12 cellular contexts compared by ENCODE assay signal in the genomic region with DNA sequence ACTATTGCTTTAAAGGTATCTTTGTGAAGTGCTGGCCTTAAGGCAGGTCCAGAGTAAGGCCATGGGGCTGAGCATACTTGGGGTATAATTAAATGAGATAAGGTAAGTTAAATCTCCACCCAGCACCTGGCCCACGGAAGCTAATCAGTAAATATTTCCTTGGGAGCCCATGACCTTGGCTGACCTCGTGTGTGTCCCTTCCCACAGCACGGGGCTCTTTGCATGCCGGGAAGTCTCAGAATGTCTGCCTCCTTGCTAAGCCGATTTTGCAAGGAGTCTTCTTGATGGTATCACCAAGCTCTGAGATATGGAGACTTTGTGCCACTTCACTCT. TPM values are rescaled to one million over a fixed set of nuclear protein-coding genes. Genes with fewer than 3 reads are reported as not detected.
DNase-seq lines count a peak whose midpoint lies in the region; ATAC-seq lines count a peak whose summit lies in the region.
"Had no signal": no experiment of that assay in that cellular context is flagged by ENCODE, and none has a peak within 500 bp of the region (broad histone marks: within the 10 kb centered on the region; RNA-seq: fewer than 3 reads in every experiment).

No MANE protein-coding gene starts in this region.

- H3K9ac ChIP-seq in GM23248: peak overlapping the region; percentile 50
- H3K9ac ChIP-seq in adipocyte (ENCODE audit: low read length): peak overlapping the region; percentile 77
- H3K9ac ChIP-seq in iPS-18a (ENCODE audit: low read length): peak overlapping the region; percentile 55
- H3K9ac ChIP-seq in rectal smooth muscle tissue (ENCODE audit: low read length): no peak overlapping the region
- H3K9ac ChIP-seq: BLaER1 treated with 17β-estradiol and CSF1 and Interleukin-3, amounts not matched to agents 10 nM and 100 nM had no signal

- POLR2A ChIA-PET in naive thymus-derived CD4-positive, alpha-beta T cell (lab: Charles Lee): no interaction called here

- H3K4me1 ChIP-seq in GM23248 (ENCODE audit: insufficient read depth) (peaks cover 47% of the 10 kb centered on the region), adipocyte (ENCODE audit: control insufficient read depth, insufficient read depth, low read length) (peaks cover 74% of the 10 kb centered on the region), iPS-18a (ENCODE audit: control insufficient read depth, low read depth, low read length) (peaks cover 35% of the 10 kb centered on the region), rectal smooth muscle tissue (ENCODE audit: control insufficient read depth, insufficient read depth, low read length) (no peaks in the 10 kb centered on the region)
- H3K4me1 ChIP-seq in naive thymus-derived CD4-positive, alpha-beta T cell (ENCODE audit: control insufficient read depth in 2 of 2, insufficient read depth in 2 of 2, low read length in 2 of 2): no peaks in the 10 kb centered on the region

- H3K9me3 ChIP-seq in GM23248 (ENCODE audit: low read depth): no peaks in the 10 kb centered on the region
- H3K9me3 ChIP-seq in adipocyte (ENCODE audit: control insufficient read depth, low read length): no peaks in the 10 kb centered on the region
- H3K9me3 ChIP-seq in iPS-18a (ENCODE audit: control insufficient read depth, low read depth, low read length): no peaks in the 10 kb centered on the region
- H3K9me3 ChIP-seq in naive thymus-derived CD4-positive, alpha-beta T cell (ENCODE audit: control insufficient read depth in 2 of 3, low read length in 3 of 3): no peaks in the 10 kb centered on the region

- no peak overlapping the region for H3K4me3 Mint-ChIP-seq in naive thymus-derived CD4-positive, alpha-beta T cell
- H3K4me3 Mint-ChIP-seq: activated CD8-positive, alpha-beta T cell treated with anti-CD3 and anti-CD28 coated beads for 36 hours; activated naive CD4-positive, alpha-beta T cell treated with anti-CD3 and anti-CD28 coated beads, Interleukin-2, amount 50 U/mL, for 24 hours had no signal

- H3K36me3 Mint-ChIP-seq in naive thymus-derived CD4-positive, alpha-beta T cell: no peaks in the 10 kb centered on the region
- H3K36me3 Mint-ChIP-seq: activated naive CD4-positive, alpha-beta T cell treated with anti-CD3 and anti-CD28 coated beads, Interleukin-2, amount 50 U/mL, for 24 hours had no signal

- no peaks in the 10 kb centered on the region for H4K20me1 ChIP-seq in GM23248 (ENCODE audit: insufficient read depth)
- H4K20me1 ChIP-seq: BLaER1 treated with 17β-estradiol and CSF1 and Interleukin-3, amounts not matched to agents 10 nM and 100 nM had no signal

- in situ Hi-C loops in GM23248 (cut with MboI): no loop called here

- H3K4me2 ChIP-seq in GM23248 (ENCODE audit: unreplicated experiment): peak overlapping the region; percentile 48
- H3K4me2 ChIP-seq: BLaER1 treated with 17β-estradiol and CSF1 and Interleukin-3, amounts not matched to agents 10 nM and 100 nM had no signal

- peak overlapping the region; percentile 43 for H2AFZ ChIP-seq in GM23248

- H3K79me2 ChIP-seq in GM23248 (ENCODE audit: insufficient read depth): no peaks in the 10 kb centered on the region

- no peaks in the 10 kb centered on the region for H3K27me3 ChIP-seq in GM23248 (replicated peaks; ENCODE audit: insufficient read depth)
- H3K27me3 ChIP-seq in adipocyte (replicated peaks; ENCODE audit: control insufficient read depth, insufficient read depth, low read length): no peaks in the 10 kb centered on the region
- no peaks in the 10 kb centered on the region for H3K27me3 ChIP-seq in iPS-18a (ENCODE audit: control insufficient read depth, insufficient read depth, low read length)
- H3K27me3 ChIP-seq in rectal smooth muscle tissue (ENCODE audit: control insufficient read depth, insufficient read depth, low read length): no peaks in the 10 kb centered on the region
- H3K27me3 ChIP-seq in naive thymus-derived CD4-positive, alpha-beta T cell (ENCODE audit: control insufficient read depth in 2 of 2, insufficient read depth in 2 of 2, low read length in 2 of 2): peaks cover 0 to 5% of the 10 kb centered on the region in 2 donors
- H3K27me3 ChIP-seq: BLaER1 treated with 17β-estradiol and CSF1 and Interleukin-3, amounts not matched to agents 10 nM and 100 nM had no signal

- peak overlapping the region; percentile 32; the same call in 1 of the 2 replicates for H3K4me3 ChIP-seq in GM23248
- peak overlapping the region; percentile 14 for H3K4me3 ChIP-seq in adipocyte (ENCODE audit: low read length)
- H3K4me3 ChIP-seq in iPS-18a (ENCODE audit: low read length): peak overlapping the region; percentile 32
- H3K4me3 ChIP-seq in rectal smooth muscle tissue (ENCODE audit: low read length): no peak overlapping the region
- H3K4me3 ChIP-seq in naive thymus-derived CD4-positive, alpha-beta T cell (ENCODE audit: low read length): no peak overlapping the region
- H3K4me3 ChIP-seq: BLaER1 treated with 17β-estradiol and CSF1 and Interleukin-3, amounts not matched to agents 10 nM and 100 nM had no signal

- H3K27me3 Mint-ChIP-seq in naive thymus-derived CD4-positive, alpha-beta T cell: peaks cover 10 to 29% (median 15%) of the 10 kb centered on the region in 5 donors

- H3K36me3 ChIP-seq in GM23248 (ENCODE audit: low read depth) (no peaks in the 10 kb centered on the region), adipocyte (ENCODE audit: control insufficient read depth, insufficient read depth, low read length, severe bottlenecking) (no peaks in the 10 kb centered on the region), iPS-18a (ENCODE audit: control insufficient read depth, low read depth, low read length) (no peaks in the 10 kb centered on the region), rectal smooth muscle tissue (ENCODE audit: control insufficient read depth, insufficient read depth, low read length) (no peaks in the 10 kb centered on the region)
- no peaks in the 10 kb centered on the region for H3K36me3 ChIP-seq in naive thymus-derived CD4-positive, alpha-beta T cell (ENCODE audit: control insufficient read depth in 2 of 3, insufficient read depth in 3 of 3, low read length in 3 of 3)
- H3K36me3 ChIP-seq: BLaER1 treated with 17β-estradiol and CSF1 and Interleukin-3, amounts not matched to agents 10 nM and 100 nM had no signal

- CTCF ChIA-PET in naive thymus-derived CD4-positive, alpha-beta T cell (lab: Charles Lee): no interaction called here

- no peak overlapping the region for H3K27ac Mint-ChIP-seq in naive thymus-derived CD4-positive, alpha-beta T cell
- H3K27ac Mint-ChIP-seq: activated CD8-positive, alpha-beta T cell treated with anti-CD3 and anti-CD28 coated beads for 36 hours; activated naive CD4-positive, alpha-beta T cell treated with anti-CD3 and anti-CD28 coated beads, Interleukin-2, amount 50 U/mL, for 24 hours had no signal

- peak overlapping the region; percentile 74 for H3K27ac ChIP-seq in GM23248
- H3K27ac ChIP-seq in iPS-18a (ENCODE audit: low read length): peak overlapping the region; percentile 90
- peak overlapping the region; percentile 56 for H3K27ac ChIP-seq in rectal smooth muscle tissue (ENCODE audit: low read depth, low read length)
- H3K27ac ChIP-seq in naive thymus-derived CD4-positive, alpha-beta T cell (ENCODE audit: low read depth, low read length): no peak overlapping the region
- H3K27ac ChIP-seq: BLaER1 treated with 17β-estradiol and CSF1 and Interleukin-3, amounts not matched to agents 10 nM and 100 nM had no signal

- no peaks in the 10 kb centered on the region for H3K9me3 Mint-ChIP-seq in naive thymus-derived CD4-positive, alpha-beta T cell
- H3K9me3 Mint-ChIP-seq: activated CD8-positive, alpha-beta T cell treated with anti-CD3 and anti-CD28 coated beads for 36 hours; activated naive CD4-positive, alpha-beta T cell treated with anti-CD3 and anti-CD28 coated beads, Interleukin-2, amount 50 U/mL, for 24 hours had no signal

- intact Hi-C loops in naive thymus-derived CD4-positive, alpha-beta T cell (cut with micrococcal nuclease): no loop called here
- intact Hi-C loops in posterior vena cava (cut with DNase I): no loop called here

- no peaks in the 10 kb centered on the region for H3K9me2 ChIP-seq in GM23248 (ENCODE audit: insufficient read depth)

- no peaks in the 10 kb centered on the region for H3K4me1 Mint-ChIP-seq in naive thymus-derived CD4-positive, alpha-beta T cell
- H3K4me1 Mint-ChIP-seq: activated naive CD4-positive, alpha-beta T cell treated with anti-CD3 and anti-CD28 coated beads, Interleukin-2, amount 50 U/mL, for 24 hours had no signal

- peaks cover 57% of the 10 kb centered on the region for H3F3A ChIP-seq in GM23248 (ENCODE audit: insufficient read depth)

- no peak for DNase-seq in GM23248
- DNase-seq in adipocyte (ENCODE audit: low read depth): no peak
- DNase-seq in stimulated activated CD4-positive, alpha-beta T cell treated with anti-CD3 and anti-CD28 coated beads, Interleukin-4, amount 100 ng/mL, for 24 hours: no peak
- DNase-seq in naive thymus-derived CD4-positive, alpha-beta T cell: no peak
- no peak for DNase-seq in posterior vena cava (ENCODE audit: low spot score)
- DNase-seq: activated CD8-positive, alpha-beta T cell treated with anti-CD3 and anti-CD28 coated beads for 36 hours; NCI-H510A had no signal

- WGBS in GM23248 (ENCODE audit: low coverage in 1 of 2, low lambda C conversion rate in 2 of 2, missing lambda C conversion rate in 2 of 2), 2 experiments: 3 to 6% methylated on average over 5 of the region's 5 CpGs

- no peak for ATAC-seq in naive thymus-derived CD4-positive, alpha-beta T cell
- ATAC-seq in GM19035 (IDR thresholded peaks at IDR 0.05; ENCODE audit: unreplicated experiment): no peak
- ATAC-seq: activated CD8-positive, alpha-beta T cell treated with anti-CD3 and anti-CD28 coated beads for 36 hours had no signal

RNA-seq across cellular contexts. Expression of gene ADM, which starts 46.5 kb away (rescaled TPM):
- 537 and 551 TPM in 2 replicates for total RNA-seq in GM23248 (2014; rRNA removed; shearing (Covaris generic))
- 451 and 460 TPM in 2 replicates for polyA plus RNA-seq in GM23248 (2016; fragmentation: Nextera tagmentation; extraction: Ambion mirVana)
- 10 to 100 TPM in 1 of 5 experiments, 1 to 10 TPM in 2, under 1 TPM in 2; 0.19 to 27.2 (median 3.8) TPM for total RNA-seq in naive thymus-derived CD4-positive, alpha-beta T cell
- not detected for polyA plus RNA-seq in naive thymus-derived CD4-positive, alpha-beta T cell
- total RNA-seq in posterior vena cava: 10 to 100 TPM; 36.5 to 52.2 TPM

RNA-seq across cellular contexts. Expression of gene SBF2, which starts 57.4 kb away (rescaled TPM):
- 32.7 and 42.7 TPM in 2 replicates for total RNA-seq in GM23248 (2014; rRNA removed; shearing (Covaris generic))
- 18.8 and 21.9 TPM in 2 replicates for polyA plus RNA-seq in GM23248 (2016; fragmentation: Nextera tagmentation; extraction: Ambion mirVana)
- 10 to 100 TPM in 4 of 5 experiments, 1 to 10 TPM in 1; 8.5 to 35.2 (median 16.1) TPM for total RNA-seq in naive thymus-derived CD4-positive, alpha-beta T cell
- polyA plus RNA-seq in naive thymus-derived CD4-positive, alpha-beta T cell: 1 to 10 TPM; 4.2 to 4.4 TPM
- 10 to 100 TPM; 53.4 to 58.9 TPM for total RNA-seq in posterior vena cava

Comparison
In these comparisons a context has a peak if more than half of its experiments do, and no peak if none do; other contexts are left out.
1. H3K4me3 ChIP-seq: peak in GM23248 (single experiment), adipocyte (single experiment) and iPS-18a (single experiment); none in rectal smooth muscle tissue (single experiment) and naive thymus-derived CD4-positive, alpha-beta T cell (single experiment).
2. RNA of gene ADM, which starts 46.5 kb away (total RNA-seq): 537 to 551 TPM in GM23248; 36.5 to 52.2 TPM in posterior vena cava and 0.19 to 27.2 TPM in naive thymus-derived CD4-positive, alpha-beta T cell; every median in the first group is over 10 times any median in the second.